In the genomic region with DNA sequence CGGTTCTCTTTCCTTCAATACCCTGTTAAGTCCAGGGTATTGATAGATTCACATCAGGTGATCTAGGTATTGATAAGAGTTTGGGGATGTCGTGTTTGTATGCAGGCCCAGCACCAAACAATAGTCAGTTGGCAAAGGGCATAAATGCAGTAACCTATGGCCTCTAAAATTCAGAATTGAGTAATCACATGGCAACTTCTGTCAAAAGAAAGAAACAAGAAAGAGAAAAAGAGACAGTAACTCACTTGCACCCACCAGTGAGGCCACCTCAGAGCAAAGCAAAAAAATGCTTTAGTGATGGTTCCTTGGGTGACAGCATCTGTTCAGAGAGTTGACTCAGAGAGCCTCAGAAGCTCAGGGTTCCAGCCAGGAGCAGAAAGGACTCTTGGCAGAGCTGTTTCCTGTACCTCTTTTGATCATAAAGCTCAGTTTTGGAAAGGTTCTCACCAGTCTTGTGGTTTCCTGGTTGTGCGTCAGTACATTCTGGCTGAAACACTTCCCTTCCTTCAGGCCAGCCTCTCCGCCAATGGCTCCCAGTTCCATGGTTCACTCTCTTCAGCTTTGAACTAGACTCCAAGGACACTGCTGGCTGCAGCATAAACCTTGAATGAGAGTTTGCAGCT, we compare ENCODE assay signal across 14 cellular contexts.
DNase-seq lines count a peak whose midpoint lies in the region; ATAC-seq and TF ChIP-seq lines count a peak whose summit lies in the region.
"Had no signal": no experiment of that assay in that cellular context is flagged by ENCODE, and none has a peak within 500 bp of the region (broad histone marks: within the 10 kb centered on the region; RNA-seq: fewer than 3 reads in every experiment).

No MANE protein-coding gene starts in this region.

- CTCF ChIA-PET in CD4-positive, alpha-beta T cell (lab: Charles Lee): no interaction called here

- 42 to 53% (median 50%) methylated on average over 4 of the region's 4 CpGs for WGBS in adrenal gland, 4 donors

- H3K4me1 Mint-ChIP-seq in CD4-positive, alpha-beta T cell (ENCODE audit: low read depth): no peaks in the 10 kb centered on the region
- H3K4me1 Mint-ChIP-seq: activated naive CD4-positive, alpha-beta T cell treated with anti-CD3 and anti-CD28 coated beads, Interleukin-2, amount 10 ng/mL, durations not matched to agents 7 days and 5 days had no signal

- peaks cover 7% of the 10 kb centered on the region for H3K9me3 Mint-ChIP-seq in CD4-positive, alpha-beta T cell
- H3K9me3 Mint-ChIP-seq: type B pancreatic cell had no signal

- H2AFZ ChIP-seq in ACC112 (ENCODE audit: low read length, unreplicated experiment): peak overlapping the region; percentile 39

- H3K36me3 Mint-ChIP-seq in CD4-positive, alpha-beta T cell (ENCODE audit: low read depth): no peaks in the 10 kb centered on the region
- H3K36me3 Mint-ChIP-seq: activated naive CD4-positive, alpha-beta T cell treated with anti-CD3 and anti-CD28 coated beads, Interleukin-2, amount 10 ng/mL, durations not matched to agents 7 days and 5 days; type B pancreatic cell had no signal

- no peak for ATAC-seq in CD4-positive, alpha-beta T cell (ENCODE audit: poor library complexity)
- ATAC-seq: gastrocnemius medialis had no signal

- peaks cover 41% of the 10 kb centered on the region for H3K27me3 Mint-ChIP-seq in CD4-positive, alpha-beta T cell

- no peaks in the 10 kb centered on the region for H3K79me2 ChIP-seq in ACC112 (ENCODE audit: control insufficient read depth, insufficient read depth, low read length, unreplicated experiment)

- peak overlapping the region; percentile 27 for H3K4me3 ChIP-seq in ACC112 (ENCODE audit: low read depth, low read length)
- H3K4me3 ChIP-seq in GM12865 (ENCODE audit: low read depth, low read length): no peak overlapping the region
- no peak overlapping the region for H3K4me3 ChIP-seq in adrenal gland
- H3K4me3 ChIP-seq: coronary artery, gastrocnemius medialis had no signal

- intact Hi-C loops in adrenal gland (cut with DNase I): no loop called here
- intact Hi-C loops in CD4-positive, alpha-beta T cell (cut with DNase I, micrococcal nuclease): no loop called here

- H3K27ac ChIP-seq in ACC112 (ENCODE audit: low read depth, low read length): peak overlapping the region; percentile 90
- H3K27ac ChIP-seq in adrenal gland: peak overlapping the region in 2 of 5 donors; percentile 5 to 26
- no peak overlapping the region for H3K27ac ChIP-seq in CD4-positive, alpha-beta T cell (ENCODE audit: low read depth, low read length)
- H3K27ac ChIP-seq: coronary artery, gastrocnemius medialis had no signal

- no peak overlapping the region for H3K4me3 Mint-ChIP-seq in CD4-positive, alpha-beta T cell
- H3K4me3 Mint-ChIP-seq: activated naive CD4-positive, alpha-beta T cell treated with anti-CD3 and anti-CD28 coated beads, Interleukin-2, amount 10 ng/mL, durations not matched to agents 7 days and 5 days; nephron; type B pancreatic cell had no signal

- no peaks in the 10 kb centered on the region for H3K9me3 ChIP-seq in adrenal gland (replicated peaks in 1 of 3)
- H3K9me3 ChIP-seq in CD4-positive, alpha-beta T cell (ENCODE audit: control insufficient read depth, low read length): no peaks in the 10 kb centered on the region
- H3K9me3 ChIP-seq: gastrocnemius medialis had no signal

- no peak for TF ChIP-seq POLR2A in adrenal gland (IDR thresholded peaks at IDR 0.05)

- no peak for TF ChIP-seq CTCF in GM12865 (IDR thresholded peaks at IDR 0.05; ENCODE audit: insufficient read depth, low read depth, low read length, missing control alignments)
- no peak for TF ChIP-seq CTCF in adrenal gland (IDR thresholded peaks at IDR 0.05)
- no peak for TF ChIP-seq CTCF in CD4-positive, alpha-beta T cell (IDR thresholded peaks at IDR 0.05)

- DNase-seq in GM12865 (ENCODE audit: low read depth) (peak; percentile 35), adrenal gland (peak in 5 of 7 donors; percentile 17 to 48 (median 29)), iris pigment epithelial cell (ENCODE audit: low read depth) (peak; percentile 37), LoVo (ENCODE audit: low spot score) (no peak), DMS 273 treated with DMSO at 0.1 percent for 48 hours (lab: John Stamatoyannopoulos, UW) (no peak), NCI-H526 (lab: John Stamatoyannopoulos, UW) (no peak)
- DNase-seq in CD4-positive, alpha-beta T cell: no peak
- DNase-seq: activated naive CD4-positive, alpha-beta T cell treated with anti-CD3 and anti-CD28 coated beads, Interleukin-2, amount 10 ng/mL, durations not matched to agents 7 days and 5 days; Karpas-422 had no signal

- POLR2A ChIA-PET in CD4-positive, alpha-beta T cell (lab: Charles Lee): no interaction called here

- H3K36me3 ChIP-seq in ACC112 (ENCODE audit: insufficient read depth, low read length) (no peaks in the 10 kb centered on the region), adrenal gland (replicated peaks in 1 of 2) (no peaks in the 10 kb centered on the region)
- H3K36me3 ChIP-seq: gastrocnemius medialis had no signal

- H3K27me3 ChIP-seq in ACC112 (ENCODE audit: insufficient read depth, low read length): no peaks in the 10 kb centered on the region
- H3K27me3 ChIP-seq in adrenal gland: no peaks in the 10 kb centered on the region
- no peaks in the 10 kb centered on the region for H3K27me3 ChIP-seq in CD4-positive, alpha-beta T cell (ENCODE audit: control insufficient read depth, insufficient read depth, low read length)
- H3K27me3 ChIP-seq: gastrocnemius medialis had no signal

- no peak overlapping the region for H3K27ac Mint-ChIP-seq in CD4-positive, alpha-beta T cell
- H3K27ac Mint-ChIP-seq: activated naive CD4-positive, alpha-beta T cell treated with anti-CD3 and anti-CD28 coated beads, Interleukin-2, amount 10 ng/mL, durations not matched to agents 7 days and 5 days; type B pancreatic cell had no signal

- H3K4me1 ChIP-seq in ACC112 (ENCODE audit: control insufficient read depth, insufficient read depth, low read length, unreplicated experiment): peaks cover 16% of the 10 kb centered on the region
- H3K4me1 ChIP-seq in adrenal gland (replicated peaks in 1 of 2): peaks cover 0 to 7% of the 10 kb centered on the region in 2 donors
- H3K4me1 ChIP-seq: gastrocnemius medialis had no signal

Comparison
In these comparisons a context has a peak if more than half of its experiments do, and no peak if none do; other contexts are left out.
1. DNase-seq: peak in GM12865 (single experiment), adrenal gland (5 of 7) and iris pigment epithelial cell (single experiment); none in LoVo (single experiment), DMS 273 treated with DMSO at 0.1 percent for 48 hours (single experiment), CD4-positive, alpha-beta T cell (0 of 10) and NCI-H526 (0 of 2).